ENCODE assay signal across 10 cellular contexts in the genomic region with DNA sequence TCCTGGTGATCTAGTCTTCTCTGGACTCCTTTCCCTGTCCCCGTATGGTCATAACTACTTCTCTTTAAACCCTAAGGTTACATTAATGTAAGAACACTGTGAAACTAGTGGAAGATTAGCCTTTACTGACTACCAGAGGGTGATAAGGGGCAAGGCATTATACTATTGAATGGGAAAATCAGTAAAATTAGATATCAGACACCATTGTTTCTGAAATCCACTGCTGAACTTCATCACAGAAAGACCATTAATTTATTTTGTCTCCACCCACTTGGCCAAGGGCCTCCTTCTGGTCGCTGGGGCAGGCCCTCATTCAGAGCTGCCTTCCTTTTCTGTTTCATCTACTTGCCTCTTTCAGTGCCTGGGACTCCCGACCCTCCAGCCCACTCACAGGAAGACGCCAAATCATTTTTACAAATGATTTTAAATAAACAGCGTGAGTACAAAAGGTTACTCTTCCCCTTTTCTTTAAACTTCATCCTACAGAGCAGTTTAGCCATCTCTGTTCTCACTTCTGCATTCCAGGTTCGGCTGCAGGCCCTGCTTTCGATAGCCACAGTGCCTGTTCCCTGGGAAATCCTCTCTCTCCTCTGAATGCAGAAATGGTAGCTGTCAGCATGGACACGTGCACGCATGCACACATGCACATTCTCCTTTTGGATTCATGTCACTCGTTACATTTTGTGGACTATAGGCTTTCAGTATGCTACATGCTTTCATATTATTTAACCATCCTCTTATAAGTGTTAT.
DNase-seq lines count a peak whose midpoint lies in the region; ATAC-seq and TF ChIP-seq lines count a peak whose summit lies in the region.
"Had no signal": no experiment of that assay in that cellular context is flagged by ENCODE, and none has a peak within 500 bp of the region (broad histone marks: within the 10 kb centered on the region; RNA-seq: fewer than 3 reads in every experiment).

No MANE protein-coding gene starts in this region.

- H4K91ac ChIP-seq in IMR-90 (ENCODE audit: insufficient read depth, low read depth, low read length) = no peak overlapping the region

- no peak overlapping the region for H2AK9ac ChIP-seq in IMR-90 (replicated peaks; ENCODE audit: low read depth, low read length, poor library complexity)

- intact Hi-C loops in IMR-90 (cut with micrococcal nuclease) = no loop called here

- H3K36me3 ChIP-seq in IMR-90 (ENCODE audit: control insufficient read depth, insufficient read depth, low read length) = no peaks in the 10 kb centered on the region

- TF ChIP-seq POLR2A in IMR-90 (IDR thresholded peaks at IDR 0.05; ENCODE audit: low read depth, low read length) = no peak

- no peaks in the 10 kb centered on the region for H3K9me1 ChIP-seq in IMR-90 (ENCODE audit: insufficient read depth, low read length)

- no peaks in the 10 kb centered on the region for H4K20me1 ChIP-seq in IMR-90 (ENCODE audit: insufficient read depth, low read length)

- no peak overlapping the region for H3K56ac ChIP-seq in IMR-90 (ENCODE audit: extremely low read depth, insufficient read depth, low read length)

- H2AK5ac ChIP-seq in IMR-90 (ENCODE audit: low read depth, low read length) = no peak overlapping the region

- H2BK120ac ChIP-seq in IMR-90 (ENCODE audit: low read depth, low read length) = 0 out of 2 replicates have a peak overlapping the region, but pooled peaks have one; percentile 25

- no peak overlapping the region for H4K5ac ChIP-seq in IMR-90 (ENCODE audit: low read depth, low read length)

- POLR2A ChIA-PET in IMR-90 (lab: Charles Lee; ENCODE audit: unreplicated experiment) = no interaction called here

- no peak overlapping the region for H2BK5ac ChIP-seq in IMR-90 (ENCODE audit: low read depth, low read length, poor library complexity, severe bottlenecking)

- no peak overlapping the region for H2BK15ac ChIP-seq in IMR-90 (ENCODE audit: low read depth, low read length)

- peak; percentile 68 for ATAC-seq in GM21576 (IDR thresholded peaks at IDR 0.05; ENCODE audit: unreplicated experiment)
- ATAC-seq in IMR-90 (ENCODE audit: low read depth) = no peak
- no peak for ATAC-seq in HG03280 (IDR thresholded peaks at IDR 0.05; ENCODE audit: unreplicated experiment)
- ATAC-seq in GM19467 (IDR thresholded peaks at IDR 0.05; ENCODE audit: unreplicated experiment) = no peak
- no peak for ATAC-seq in omental fat pad (ENCODE audit: low FRiP score)
- ATAC-seq: effector memory CD8-positive, alpha-beta T cell had no signal

- H3K18ac ChIP-seq in IMR-90 (ENCODE audit: low read depth, low read length) = peak overlapping the region; percentile 20; the same call in 1 of the 2 replicates

- CTCF ChIA-PET in IMR-90 (lab: Yijun Ruan, JAX) = no interaction called here

- peak; percentile 3 for DNase-seq in GM12864 (ENCODE audit: low read depth)
- DNase-seq in IMR-90 = no peak
- peak; percentile 34 for DNase-seq in germinal center (ENCODE audit: low spot score)
- DNase-seq in activated CD4-positive, CD25-positive, alpha-beta regulatory T cell treated with anti-CD3 and anti-CD28 coated beads, Interleukin-2, amount 50 U/mL, for 72 hours = no peak
- DNase-seq in omental fat pad (ENCODE audit: low spot score) = no peak
- DNase-seq: activated naive CD4-positive, alpha-beta T cell; effector memory CD8-positive, alpha-beta T cell had no signal

- no peak overlapping the region for H3K27ac ChIP-seq in IMR-90 (ENCODE audit: insufficient read depth, low read length)

- no peak overlapping the region for H3K14ac ChIP-seq in IMR-90 (replicated peaks; ENCODE audit: low read depth, low read length)

- WGBS in IMR-90 (ENCODE audit: extremely low coverage in 2 of 2, insufficient read length in 1 of 2), 2 experiments = 64% methylated on average over 6 of the region's 10 CpGs; no CpG with 5 or more reads in 1 of the 2 experiments

- H3K79me1 ChIP-seq in IMR-90 (ENCODE audit: low read depth in 1 of 2, low read length in 2 of 2) = no peaks in the 10 kb centered on the region

- dilution Hi-C loops in IMR-90 (cut with HindIII; ENCODE audit: low sequenced_read_pairs, unreplicated experiment) = no loop called here

- no peak overlapping the region for H4K8ac ChIP-seq in IMR-90 (ENCODE audit: low read depth in 2 of 2, low read length in 2 of 2)

- H3K4me3 ChIP-seq in GM12864 (ENCODE audit: low read depth, low read length) (no peak overlapping the region), IMR-90 (ENCODE audit: insufficient read depth, low read depth, low read length) (no peak overlapping the region)

- 0 out of 2 replicates have a peak overlapping the region, but pooled peaks have one; percentile 2 for H2BK20ac ChIP-seq in IMR-90 (ENCODE audit: low read depth, low read length)

- TF ChIP-seq CTCF in GM12864 (IDR thresholded peaks at IDR 0.05; ENCODE audit: low read depth, low read length, missing control alignments) = no peak
- no peak for TF ChIP-seq CTCF in IMR-90 (conservative IDR thresholded peaks at IDR 0.05; ENCODE audit: low read depth, low read length)
- TF ChIP-seq CTCF in omental fat pad (IDR thresholded peaks at IDR 0.05) = no peak

- no peak for TF ChIP-seq RAD21 in IMR-90 (IDR thresholded peaks at IDR 0.05; ENCODE audit: low read length)

- H3K27me3 ChIP-seq in IMR-90 (ENCODE audit: control insufficient read depth, insufficient read depth, low read length) = no peaks in the 10 kb centered on the region

- no peak overlapping the region for H3K4me2 ChIP-seq in IMR-90 (ENCODE audit: low read depth, low read length)

- H3K9ac ChIP-seq in IMR-90 (ENCODE audit: low read depth, low read length) = no peak overlapping the region

- H3K4ac ChIP-seq in IMR-90 (ENCODE audit: low read depth, low read length) = no peak overlapping the region

- H2AFZ ChIP-seq in IMR-90 (replicated peaks; ENCODE audit: low read length, poor library complexity) = peak overlapping the region; percentile 38

- no peak overlapping the region for H3K23ac ChIP-seq in IMR-90 (ENCODE audit: low read depth, low read length)

- in situ Hi-C loops in IMR-90 (cut with MboI; ENCODE audit: low sequenced_read_pairs) = loop anchor here (25.0 kb wide), 1 partner anchor 1675 kb away; the partner anchor contains the start of gene IRS1

- H3K4me1 ChIP-seq in IMR-90 (ENCODE audit: control insufficient read depth, insufficient read depth, low read length) = peaks cover 3% of the 10 kb centered on the region; the same call in 1 of the 2 replicates

- no TSS peak for BruUV-seq in IMR-90 (replicated peaks; lab: Mats Ljungman, UMichigan)

- H3K9me3 ChIP-seq in IMR-90 (ENCODE audit: control insufficient read depth, insufficient read depth, low read length) = no peaks in the 10 kb centered on the region

TF ChIP-seq in IMR-90, 13 proteins besides CTCF, POLR2A, EP300 and RAD21:
- no peak for TF ChIP-seq SMC3 (IDR thresholded peaks at IDR 0.05; ENCODE audit: low read depth, low read length)
- TF ChIP-seq, protein P1, sequence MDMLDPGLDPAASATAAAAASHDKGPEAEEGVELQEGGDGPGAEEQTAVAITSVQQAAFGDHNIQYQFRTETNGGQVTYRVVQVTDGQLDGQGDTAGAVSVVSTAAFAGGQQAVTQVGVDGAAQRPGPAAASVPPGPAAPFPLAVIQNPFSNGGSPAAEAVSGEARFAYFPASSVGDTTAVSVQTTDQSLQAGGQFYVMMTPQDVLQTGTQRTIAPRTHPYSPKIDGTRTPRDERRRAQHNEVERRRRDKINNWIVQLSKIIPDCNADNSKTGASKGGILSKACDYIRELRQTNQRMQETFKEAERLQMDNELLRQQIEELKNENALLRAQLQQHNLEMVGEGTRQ (IDR thresholded peaks at IDR 0.05; ENCODE audit: low read depth, low read length) = no peak
- no peak for TF ChIP-seq NFE2L2 (IDR thresholded peaks at IDR 0.05; ENCODE audit: low read depth, low read length)
- no peak for TF ChIP-seq MAZ (IDR thresholded peaks at IDR 0.05; ENCODE audit: borderline replicate concordance, low read depth, low read length)
- TF ChIP-seq ELK1 (IDR thresholded peaks at IDR 0.05; ENCODE audit: borderline replicate concordance, low read depth, low read length) = no peak
- no peak for TF ChIP-seq CEBPB (IDR thresholded peaks at IDR 0.05; ENCODE audit: low read depth, low read length)
- TF ChIP-seq MXI1 (IDR thresholded peaks at IDR 0.05; ENCODE audit: borderline replicate concordance, low read depth, low read length) = no peak
- no peak for TF ChIP-seq CHD1 (IDR thresholded peaks at IDR 0.05; ENCODE audit: low read depth, low read length)
- TF ChIP-seq BHLHE40 (IDR thresholded peaks at IDR 0.05; ENCODE audit: low read depth, low read length) = no peak
- no peak for TF ChIP-seq FOS (IDR thresholded peaks at IDR 0.05; ENCODE audit: low read depth, low read length)
- TF ChIP-seq RFX5 (IDR thresholded peaks at IDR 0.05; ENCODE audit: low read depth, low read length) = no peak
- TF ChIP-seq MAFK (IDR thresholded peaks at IDR 0.05; ENCODE audit: low read depth, low read length) = no peak
- TF ChIP-seq RCOR1 (IDR thresholded peaks at IDR 0.05; ENCODE audit: insufficient replicate concordance, low read length) = no peak

Comparison
In these comparisons a context has a peak if more than half of its experiments do, and no peak if none do; other contexts are left out.
1. DNase-seq: peak in GM12864 (single experiment) and germinal center (single experiment); none in IMR-90 (single experiment), activated CD4-positive, CD25-positive, alpha-beta regulatory T cell treated with anti-CD3 and anti-CD28 coated beads, Interleukin-2, amount 50 U/mL, for 72 hours (single experiment) and omental fat pad (single experiment).